Comparison of ENCODE assay signal across 1 cellular context in genomic region chr16:51365715-51366114, GRCh38.
TF ChIP-seq lines count a peak whose summit lies in the region.

No MANE protein-coding gene starts in this region.

TF ChIP-seq in liver, 16 proteins besides CTCF, POLR2A, EP300 and RAD21:
- TF ChIP-seq REST (IDR thresholded peaks at IDR 0.05) (no peak), HNF4A (conservative IDR thresholded peaks at IDR 0.05) (peak; percentile 36 to 61), RXRA (IDR thresholded peaks at IDR 0.05) (peak; percentile 79 to 91), ATF3 (IDR thresholded peaks at IDR 0.05) (no peak), ZBTB33 (IDR thresholded peaks at IDR 0.05) (no peak), JUND (IDR thresholded peaks at IDR 0.05) (peak in 1 of 2 donors; percentile 24), MAX (IDR thresholded peaks at IDR 0.05) (peak; percentile 42), TAF1 (conservative IDR thresholded peaks at IDR 0.05) (no peak), FOXA1 (IDR thresholded peaks at IDR 0.05) (peak; percentile 28), FOXA2 (IDR thresholded peaks at IDR 0.05) (peak; percentile 4), EGR1 (IDR thresholded peaks at IDR 0.05; ENCODE audit: low read depth in 2 of 2) (no peak), GABPA (IDR thresholded peaks at IDR 0.05 in 1 of 2, conservative IDR thresholded peaks at IDR 0.05 in 1 of 2) (no peak), HNF4G (IDR thresholded peaks at IDR 0.05) (no peak), SP1 (IDR thresholded peaks at IDR 0.05) (peak; percentile 14), YY1 (IDR thresholded peaks at IDR 0.05) (no peak), NR2F2 (IDR thresholded peaks at IDR 0.05) (no peak)
